Comparison of ENCODE assay signal across 14 cellular contexts in genomic region chr17:50972579-50972978, GRCh38.
"Had no signal": no experiment of that assay in that cellular context is flagged by ENCODE, and none has a peak within 500 bp of the region (broad histone marks: within the 10 kb centered on the region; RNA-seq: fewer than 3 reads in every experiment).

No MANE protein-coding gene starts in this region.

- ATAC-seq: pancreas had no signal

- H3K4me3 ChIP-seq: pancreas, thoracic aorta had no signal

- H3K4me1 ChIP-seq: pancreas had no signal

- H3K27ac ChIP-seq: pancreas, thoracic aorta had no signal

- H3K27me3 ChIP-seq: pancreas had no signal

- H3K9me3 ChIP-seq: pancreas, thoracic aorta had no signal

- FAIRE-seq: endothelial cell of umbilical vein, pancreas had no signal

- DNase-seq: activated CD4-positive, alpha-beta T cell treated with anti-CD3 and anti-CD28 coated beads, Interleukin-2, amount 10 ng/mL, durations not matched to agents 7 days and 5 days; activated CD4-positive, CD25-positive, alpha-beta regulatory T cell; activated naive CD4-positive, alpha-beta T cell treated with Interleukin-2 at 50 U/mL for 16 hours; aorta; cerebellar nuclear complex; effector CD8-positive, alpha-beta T cell; foreskin fibroblast; head of caudate nucleus; immature natural killer cell; naive B cell; pancreas; stimulated activated CD4-positive, alpha-beta T cell treated with anti-CD3 and anti-CD28 coated beads, Interleukin-1b, Interleukin-23, amount 100 ng/mL, for 48 hours had no signal
